In the genomic region with DNA sequence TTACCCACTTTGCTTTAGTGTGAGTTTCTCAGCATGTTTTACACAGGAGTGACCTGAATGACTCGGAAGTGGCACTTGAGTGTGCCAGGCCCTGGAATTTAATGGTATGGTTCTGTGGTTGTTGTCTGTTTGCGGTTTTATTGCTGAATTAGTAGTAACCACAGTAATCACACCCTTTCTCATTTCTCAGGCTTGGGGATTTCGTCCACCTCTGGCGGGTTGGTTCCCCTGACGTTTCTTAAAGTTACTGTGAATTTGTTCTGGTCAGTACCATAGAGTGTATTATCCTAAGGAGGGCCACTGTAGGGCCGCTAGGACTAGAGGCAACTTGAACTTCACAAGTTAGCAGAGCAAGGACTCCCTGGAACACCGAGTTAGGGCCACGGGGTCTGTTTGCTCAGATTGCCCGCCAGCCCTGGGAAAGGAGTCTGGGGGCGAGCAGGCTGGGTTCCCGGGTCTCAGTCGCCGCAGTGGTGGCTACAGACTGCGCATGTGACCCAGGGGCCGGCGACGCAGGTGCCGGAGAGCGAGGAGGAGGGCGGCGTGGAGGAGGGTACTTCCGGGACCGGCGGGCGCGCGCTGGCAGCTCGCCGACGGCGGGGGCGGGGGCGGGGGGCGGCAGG, we compare ENCODE assay signal across 8 cellular contexts. TPM values are rescaled to one million over a fixed set of nuclear protein-coding genes. Genes with fewer than 3 reads are reported as not detected.
A peak's percentile ranks its signal among the peaks of the same experiment; 100 is the strongest.
DNase-seq lines count a peak whose midpoint lies in the region; ATAC-seq, FAIRE-seq and TF ChIP-seq lines count a peak whose summit lies in the region.

No MANE protein-coding gene starts in this region.

- H3K4me3 ChIP-seq in mesodermal cell (ENCODE audit: extremely low read depth, insufficient read depth, low read length, poor library complexity, severe bottlenecking) (peak overlapping the region; percentile 53), upper lobe of right lung (peak overlapping the region; percentile 62)

- ATAC-seq in HG02678 (IDR thresholded peaks at IDR 0.05; ENCODE audit: unreplicated experiment) (peak; percentile 88), upper lobe of right lung (peak; percentile 37)

- H3K27ac ChIP-seq in mesodermal cell (ENCODE audit: low read depth, low read length, severe bottlenecking) = no peak overlapping the region
- peak overlapping the region; percentile 91 for H3K27ac ChIP-seq in upper lobe of right lung

- 4 to 8% methylated on average over 6 to 7 of the region's 34 CpGs for WGBS in mesodermal cell (ENCODE audit: insufficient coverage in 2 of 2), 2 experiments

- no peak for FAIRE-seq in urothelium cell line (lab: Jason Lieb, UNC)

- no peaks in the 10 kb centered on the region for H3K9me3 ChIP-seq in mesodermal cell (ENCODE audit: control insufficient read depth, low read length)
- no peaks in the 10 kb centered on the region for H3K9me3 ChIP-seq in upper lobe of right lung

- intact Hi-C loops in upper lobe of right lung (cut with DNase I) = no loop called here

- DNase-seq in stimulated activated naive CD4-positive, alpha-beta T cell treated with Interleukin-2 at 50 U/mL for 16 hours (lab: John Stamatoyannopoulos, UW) = peak; percentile 18
- no peak for DNase-seq in stimulated activated naive CD4-positive, alpha-beta T cell (lab: John Stamatoyannopoulos, UW)
- DNase-seq in NCI-H510A (lab: John Stamatoyannopoulos, UW) (peak; percentile 92), cerebellar cortex (ENCODE audit: low spot score) (peak; percentile 57), upper lobe of right lung (no peak), urothelium cell line (ENCODE audit: low spot score) (no peak)

- H3K4me1 ChIP-seq in mesodermal cell (ENCODE audit: control insufficient read depth, insufficient read depth, low read length, poor library complexity, severe bottlenecking) = no peaks in the 10 kb centered on the region
- peaks cover 11% of the 10 kb centered on the region for H3K4me1 ChIP-seq in upper lobe of right lung

- TF ChIP-seq CTCF in upper lobe of right lung (IDR thresholded peaks at IDR 0.05) = no peak

- H3K36me3 ChIP-seq in mesodermal cell (ENCODE audit: control insufficient read depth, insufficient read depth, low read length) (no peaks in the 10 kb centered on the region), upper lobe of right lung (no peaks in the 10 kb centered on the region)

- H3K27me3 ChIP-seq in upper lobe of right lung = no peaks in the 10 kb centered on the region

RNA-seq across cellular contexts. Expression of gene KLHL32, which starts 0.5 kb away (rescaled TPM):
- polyA plus RNA-seq in mesodermal cell (2013, experiment 1 of 2) = 0.15 TPM
- polyA plus RNA-seq in mesodermal cell (2013, experiment 2 of 2) = not detected
- 1.1 TPM for total RNA-seq in upper lobe of right lung

RNA-seq across cellular contexts. Expression of gene NDUFAF4, which starts 26.3 kb away (rescaled TPM):
- polyA plus RNA-seq in mesodermal cell (2013, experiment 1 of 2) = 53.8 TPM
- polyA plus RNA-seq in mesodermal cell (2013, experiment 2 of 2) = 61.7 TPM
- 20.8 TPM for total RNA-seq in upper lobe of right lung

Comparison
In these comparisons a context has a peak if more than half of its experiments do, and no peak if none do; other contexts are left out.
1. DNase-seq: peak in stimulated activated naive CD4-positive, alpha-beta T cell treated with Interleukin-2 at 50 U/mL for 16 hours (single experiment), NCI-H510A (single experiment) and cerebellar cortex (single experiment); none in stimulated activated naive CD4-positive, alpha-beta T cell (0 of 6), upper lobe of right lung (single experiment) and urothelium cell line (single experiment).